Comparison of ENCODE assay signal across 16 cellular contexts in the genomic region with DNA sequence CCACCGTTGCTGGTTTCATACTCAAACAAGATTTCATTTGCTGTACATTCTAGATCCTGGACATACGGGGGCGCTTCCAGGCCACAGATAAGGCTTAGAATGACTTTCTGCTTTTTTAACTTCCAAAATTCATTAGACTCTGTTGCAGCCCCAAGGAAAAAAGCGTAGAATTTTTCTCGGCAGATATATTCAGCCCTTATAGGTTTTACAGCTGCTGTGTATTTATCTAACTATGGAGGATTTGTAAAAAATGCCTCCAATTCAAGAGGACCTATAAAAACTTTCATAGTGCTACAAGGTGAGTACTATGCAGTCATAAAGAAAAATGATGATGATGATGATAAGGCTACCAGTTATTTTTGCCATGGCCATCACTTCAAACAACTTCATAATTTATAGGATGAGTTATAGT. TPM values are rescaled to one million over a fixed set of nuclear protein-coding genes. Genes with fewer than 3 reads are reported as not detected.
DNase-seq lines count a peak whose midpoint lies in the region; ATAC-seq, FAIRE-seq and TF ChIP-seq lines count a peak whose summit lies in the region.
"Had no signal": no experiment of that assay in that cellular context is flagged by ENCODE, and none has a peak within 500 bp of the region (broad histone marks: within the 10 kb centered on the region; RNA-seq: fewer than 3 reads in every experiment).

No MANE protein-coding gene starts in this region.

- ATAC-seq in A549 (peak; percentile 68 to 73; a peak in 5 of 6 replicates), GM12878 (no peak), GM21576 (IDR thresholded peaks at IDR 0.05; ENCODE audit: unreplicated experiment) (no peak)
- ATAC-seq: activated T-cell treated with anti-CD3 and anti-CD28 coated beads, Interleukin-2, amount 50 U/mL, for 72 hours; stimulated activated naive B cell treated with anti-CD40 and anti-IgM and Interleukin-4, amounts not matched to agents 10 μg/mL and 1 μg/mL and 100 μg/mL, for 72 hours had no signal

- CTCF ChIA-PET in A549 (lab: Yijun Ruan, JAX) (no interaction called here), GM12878 (lab: Yijun Ruan, JAX) (no interaction called here)
- CTCF ChIA-PET in activated CD4-positive, alpha-beta memory T cell treated with anti-CD3 and anti-CD28 coated beads for 36 hours (lab: Charles Lee) = no interaction called here

- no peak for TF ChIP-seq EP300 in A549 (IDR thresholded peaks at IDR 0.05)
- no peak for TF ChIP-seq EP300 in GM12878 (IDR thresholded peaks at IDR 0.05; ENCODE audit: borderline replicate concordance in 1 of 2, control insufficient read depth in 1 of 2, low read depth in 2 of 2, low read length in 2 of 2)
- no peak for TF ChIP-seq EP300 in ovary (IDR thresholded peaks at IDR 0.05)

- H4K20me1 ChIP-seq in GM12878 (ENCODE audit: control insufficient read depth, insufficient read depth) = no peaks in the 10 kb centered on the region
- H4K20me1 ChIP-seq: BLaER1 had no signal

- RAD21 ChIA-PET in GM12878 (lab: Charles Lee; ENCODE audit: unreplicated experiment) = no interaction called here

- BruUV-seq in GM12878 (replicated peaks; lab: Mats Ljungman, UMichigan) = no TSS peak

- SMC1A ChIA-PET in GM12878 (lab: Charles Lee; ENCODE audit: uncharacterized antibody, unreplicated experiment) = interaction anchor here (0.6 kb wide), 1 partner anchor 55 kb away, joined by 3 read pairs; no protein-coding TSS in a partner anchor

- FAIRE-seq in A549 (lab: Jason Lieb, UNC) = no peak
- FAIRE-seq in GM12878 (lab: Jason Lieb, UNC) = no peak
- FAIRE-seq in H54 (lab: Jason Lieb, UNC) = no peak

- WGBS in A549 (ENCODE audit: missing lambda C conversion rate) = 12% methylated on average over 5 of the region's 5 CpGs
- 17% methylated on average over 5 of the region's 5 CpGs for WGBS in GM12878 (ENCODE audit: insufficient coverage, insufficient replicate concordance, low lambda C conversion rate, missing lambda C conversion rate)
- WGBS in ovary, 3 donors = 52 to 63% (median 52%) methylated on average over 5 of the region's 5 CpGs

- peak; percentile 45 for TF ChIP-seq CTCF in A549 (IDR thresholded peaks at IDR 0.05)
- 0 out of 2 replicates have a peak, but pooled peaks have one; percentile 12 for TF ChIP-seq CTCF in GM12874 (IDR thresholded peaks at IDR 0.05; ENCODE audit: insufficient read depth, low read depth, low read length)
- TF ChIP-seq CTCF in GM12878 (IDR thresholded peaks at IDR 0.05 in 2 of 3, conservative IDR thresholded peaks at IDR 0.05 in 1 of 3; ENCODE audit: control insufficient read depth in 2 of 3, extremely low read depth in 1 of 3, insufficient read depth in 1 of 3, low read depth in 3 of 3, low read length in 3 of 3) = peak in 2 of 3 experiments; percentile 22 to 32; a peak in 3 of 6 replicates
- TF ChIP-seq CTCF in ovary (IDR thresholded peaks at IDR 0.05) = no peak

- TF ChIP-seq RAD21 in A549 (conservative IDR thresholded peaks at IDR 0.05 in 1 of 2, IDR thresholded peaks at IDR 0.05 in 1 of 2) (peak; percentile 56 to 65), GM12878 (IDR thresholded peaks at IDR 0.05; ENCODE audit: insufficient read depth, low read depth, low read length) (peak; percentile 47)

- H3K36me3 Mint-ChIP-seq in activated CD4-positive, alpha-beta memory T cell treated with anti-CD3 and anti-CD28 coated beads for 36 hours = no peaks in the 10 kb centered on the region
- H3K36me3 Mint-ChIP-seq: stimulated activated naive B cell treated with anti-CD40 and anti-IgM and Interleukin-4, amounts not matched to agents 10 μg/mL and 1 μg/mL and 100 μg/mL, for 72 hours had no signal

- DNase-seq in A549 (ENCODE audit: low read depth in 1 of 2, low spot score in 1 of 2) (peak in 1 of 2 experiments; percentile 36), NCI-H82 treated with DMSO at 0.1 percent for 48 hours (lab: John Stamatoyannopoulos, UW; ENCODE audit: unreplicated experiment) (peak; percentile 37), GM12878 (ENCODE audit: low read depth, low spot score) (no peak), H54 (ENCODE audit: insufficient read length, low spot score) (no peak), ovary (no peak)
- DNase-seq in activated CD4-positive, alpha-beta memory T cell treated with anti-CD3 and anti-CD28 coated beads for 36 hours = no peak
- DNase-seq: activated T-cell treated with anti-CD3 and anti-CD28 coated beads, Interleukin-2, amount 50 U/mL, for 72 hours; central memory CD4-positive, alpha-beta T cell; foreskin melanocyte; kidney glomerular epithelial cell; stimulated activated naive B cell treated with anti-CD40 and anti-IgM and Interleukin-4, amounts not matched to agents 10 μg/mL and 1 μg/mL and 100 μg/mL, for 72 hours; T-helper 2 cell had no signal

- no peak overlapping the region for H3K27ac ChIP-seq in A549
- H3K27ac ChIP-seq in GM12878 (ENCODE audit: control insufficient read depth, insufficient read depth) = no peak overlapping the region
- no peak overlapping the region for H3K27ac ChIP-seq in ovary
- H3K27ac ChIP-seq: BLaER1, neutrophil had no signal

- TF ChIP-seq POLR2A in A549 (IDR thresholded peaks at IDR 0.05; ENCODE audit: low read length) = no peak
- TF ChIP-seq POLR2A in GM12878 (IDR thresholded peaks at IDR 0.05; ENCODE audit: low read depth, low read length) = no peak
- no peak for TF ChIP-seq POLR2A in H54 (IDR thresholded peaks at IDR 0.05; ENCODE audit: low read depth, low read length)
- TF ChIP-seq POLR2A in ovary (IDR thresholded peaks at IDR 0.05) = no peak

- no peak overlapping the region for H3K4me2 ChIP-seq in A549
- no peak overlapping the region for H3K4me2 ChIP-seq in GM12878 (ENCODE audit: control insufficient read depth, insufficient read depth)
- H3K4me2 ChIP-seq: BLaER1 had no signal

- H3K4me3 ChIP-seq in A549 (no peak overlapping the region), GM12878 (no peak overlapping the region), ovary (no peak overlapping the region)
- H3K4me3 ChIP-seq: BLaER1 had no signal

- no peaks in the 10 kb centered on the region for H3K9me3 Mint-ChIP-seq in activated CD4-positive, alpha-beta memory T cell treated with anti-CD3 and anti-CD28 coated beads for 36 hours
- H3K9me3 Mint-ChIP-seq: activated T-cell treated with anti-CD3 and anti-CD28 coated beads, Interleukin-2, amount 50 U/mL, for 72 hours; stimulated activated naive B cell treated with anti-CD40 and anti-IgM and Interleukin-4, amounts not matched to agents 10 μg/mL and 1 μg/mL and 100 μg/mL, for 72 hours had no signal

- H3K79me2 ChIP-seq in GM12878 (ENCODE audit: control insufficient read depth, insufficient read depth, low read length) = no peaks in the 10 kb centered on the region

- H2AFZ ChIP-seq in GM12878 (ENCODE audit: control insufficient read depth, low read depth, low read length) = no peak overlapping the region

- no peak overlapping the region for H3K27ac Mint-ChIP-seq in activated CD4-positive, alpha-beta memory T cell treated with anti-CD3 and anti-CD28 coated beads for 36 hours
- H3K27ac Mint-ChIP-seq: activated T-cell treated with anti-CD3 and anti-CD28 coated beads, Interleukin-2, amount 50 U/mL, for 72 hours; stimulated activated naive B cell treated with anti-CD40 and anti-IgM and Interleukin-4, amounts not matched to agents 10 μg/mL and 1 μg/mL and 100 μg/mL, for 72 hours had no signal

- H3K4me1 Mint-ChIP-seq in activated CD4-positive, alpha-beta memory T cell treated with anti-CD3 and anti-CD28 coated beads for 36 hours (ENCODE audit: low read depth) = no peaks in the 10 kb centered on the region
- H3K4me1 Mint-ChIP-seq: stimulated activated naive B cell treated with anti-CD40 and anti-IgM and Interleukin-4, amounts not matched to agents 10 μg/mL and 1 μg/mL and 100 μg/mL, for 72 hours had no signal

- intact Hi-C loops in GM12878 (cut with micrococcal nuclease; ENCODE audit: unreplicated experiment) = no loop called here
- intact Hi-C loops in activated CD4-positive, alpha-beta memory T cell treated with anti-CD3 and anti-CD28 coated beads for 36 hours (cut with micrococcal nuclease) = no loop called here
- intact Hi-C loops in ovary (cut with DNase I) = no loop called here

- in situ Hi-C loops in GM12878 (cut with MboI) = no loop called here

- POLR2A ChIA-PET in A549 (lab: Yijun Ruan, JAX) = no interaction called here
- POLR2A ChIA-PET in GM12878 (lab: Charles Lee) = no interaction called here
- POLR2A ChIA-PET in activated CD4-positive, alpha-beta memory T cell treated with anti-CD3 and anti-CD28 coated beads for 36 hours (lab: Charles Lee) = no interaction called here

- no peak overlapping the region for H3K4me3 Mint-ChIP-seq in activated CD4-positive, alpha-beta memory T cell treated with anti-CD3 and anti-CD28 coated beads for 36 hours
- H3K4me3 Mint-ChIP-seq: activated T-cell treated with anti-CD3 and anti-CD28 coated beads, Interleukin-2, amount 50 U/mL, for 72 hours; stimulated activated naive B cell treated with anti-CD40 and anti-IgM and Interleukin-4, amounts not matched to agents 10 μg/mL and 1 μg/mL and 100 μg/mL, for 72 hours had no signal

- H3K27me3 Mint-ChIP-seq in activated CD4-positive, alpha-beta memory T cell treated with anti-CD3 and anti-CD28 coated beads for 36 hours = no peaks in the 10 kb centered on the region

- H3K4me1 ChIP-seq in A549 = no peaks in the 10 kb centered on the region
- H3K4me1 ChIP-seq in GM12878 (ENCODE audit: control insufficient read depth, insufficient read depth, low read length) = no peaks in the 10 kb centered on the region
- no peaks in the 10 kb centered on the region for H3K4me1 ChIP-seq in ovary (ENCODE audit: insufficient read depth)
- H3K4me1 ChIP-seq: BLaER1 had no signal

- H3K27me3 ChIP-seq in GM12878 (replicated peaks in 1 of 2; ENCODE audit: control insufficient read depth in 2 of 2, insufficient read depth in 2 of 2, low read length in 1 of 2) (no peaks in the 10 kb centered on the region), ovary (no peaks in the 10 kb centered on the region)
- H3K27me3 ChIP-seq: BLaER1 had no signal

- no peaks in the 10 kb centered on the region for H3K36me3 ChIP-seq in GM12878 (ENCODE audit: control insufficient read depth in 2 of 2, insufficient read depth in 2 of 2, low read length in 1 of 2)
- H3K36me3 ChIP-seq in ovary = no peaks in the 10 kb centered on the region
- H3K36me3 ChIP-seq: BLaER1, neutrophil had no signal

- no peak overlapping the region for H3K9ac ChIP-seq in GM12878 (ENCODE audit: control insufficient read depth, insufficient read depth, low read length)
- H3K9ac ChIP-seq: BLaER1 had no signal

- H3K9me3 ChIP-seq in A549 = no peaks in the 10 kb centered on the region
- H3K9me3 ChIP-seq in GM12878 (replicated peaks; ENCODE audit: control insufficient read depth, insufficient read depth, low read length) = no peaks in the 10 kb centered on the region
- no peaks in the 10 kb centered on the region for H3K9me3 ChIP-seq in ovary
- H3K9me3 ChIP-seq: BLaER1, neutrophil had no signal

RNA-seq across cellular contexts. Expression of gene SLC30A10, which starts 51.6 kb away (rescaled TPM):
- polyA plus RNA-seq in A549 (2011; rRNA removed) (0.04 TPM in 1 of 2 replicates, not detected in the other), A549 (2017; fragmentation: RNase III; extraction: RNeasy Plus Mini Kit Qiagen cat#74134 plus additional on column Dnase treatment) (0.03 to 0.07 TPM (median 0.04 TPM) in 3 replicates), GM12878 (2011; rRNA removed) (not detected in 2 replicates), GM12878 (2014; fragmentation: Illumina TruSeq; extraction: Trizol) (not detected in 2 replicates), GM12878 (2014; fragmentation: Nextera tagmentation; extraction: Ambion mirVana) (not detected), GM12878 (2014; rRNA removed) (not detected in 2 replicates), GM12878 (2016; fragmentation: Nextera tagmentation; extraction: Ambion mirVana) (not detected), ovary (under 1 TPM; 0.18 to 0.75 TPM)
- polyA plus RNA-seq in A549 (2012; cell fraction: cytosol; rRNA removed) = 0.03 and 0.04 TPM in 2 replicates
- 0.04 and 0.06 TPM in 2 replicates for polyA plus RNA-seq in A549 (2012; cell fraction: nucleus; rRNA removed)
- not detected in 2 replicates for polyA minus RNA-seq in A549 (2011; rRNA and poly(A)+ RNA removed)
- not detected in 2 replicates for total RNA-seq in GM12878 (2013; cell fraction: nucleolus; rRNA removed)
- total RNA-seq in GM12878 (2014; rRNA removed) (not detected in 2 replicates), GM12878 (2014; rRNA removed; fragmentation: Illumina TruSeq; extraction: Trizol) (not detected in 2 replicates), GM12878 (2021) (not detected in 2 replicates), ovary (1 to 10 TPM in 3 of 7 donors, under 1 TPM in 4; 0.23 to 2.9 (median 0.48) TPM)
- not detected for polyA plus RNA-seq in GM12878 (2011; ENCODE audit: low read depth)
- polyA plus RNA-seq in GM12878 (2011; cell fraction: cytosol; rRNA removed) = not detected in 2 replicates
- not detected in 2 replicates for polyA plus RNA-seq in GM12878 (2011; cell fraction: nucleus; rRNA removed)
- not detected in 2 replicates for polyA plus RNA-seq in GM12878 (2012)
- polyA minus RNA-seq in GM12878 (2011; rRNA and poly(A)+ RNA removed) = not detected in 2 replicates
- not detected in 2 replicates for polyA minus RNA-seq in GM12878 (2011; cell fraction: cytosol; rRNA and poly(A)+ RNA removed)
- not detected in 2 replicates for polyA minus RNA-seq in GM12878 (2011; cell fraction: nucleus; rRNA and poly(A)+ RNA removed)
- not detected for total RNA-seq in activated CD4-positive, alpha-beta memory T cell treated with anti-CD3 and anti-CD28 coated beads for 36 hours
- total RNA-seq: activated T-cell treated with anti-CD3 and anti-CD28 coated beads, Interleukin-2, amount 50 U/mL, for 72 hours had no signal

Comparison
In these comparisons a context has a peak if more than half of its experiments do, and no peak if none do; other contexts are left out.
1. ATAC-seq: peak in A549 (2 of 2); none in GM12878 (single experiment) and GM21576 (single experiment).
2. CTCF ChIP-seq: peak in A549 (single experiment), GM12874 (single experiment) and GM12878 (2 of 3); none in ovary (0 of 3).
3. Of the 24 proteins assayed by ChIP-seq in both GM12878 and A549: peak only in GM12878: none; only in A549: none; in both: CTCF and RAD21; in neither: 22.